Comparison of ENCODE assay signal across 12 cellular contexts in the genomic region with DNA sequence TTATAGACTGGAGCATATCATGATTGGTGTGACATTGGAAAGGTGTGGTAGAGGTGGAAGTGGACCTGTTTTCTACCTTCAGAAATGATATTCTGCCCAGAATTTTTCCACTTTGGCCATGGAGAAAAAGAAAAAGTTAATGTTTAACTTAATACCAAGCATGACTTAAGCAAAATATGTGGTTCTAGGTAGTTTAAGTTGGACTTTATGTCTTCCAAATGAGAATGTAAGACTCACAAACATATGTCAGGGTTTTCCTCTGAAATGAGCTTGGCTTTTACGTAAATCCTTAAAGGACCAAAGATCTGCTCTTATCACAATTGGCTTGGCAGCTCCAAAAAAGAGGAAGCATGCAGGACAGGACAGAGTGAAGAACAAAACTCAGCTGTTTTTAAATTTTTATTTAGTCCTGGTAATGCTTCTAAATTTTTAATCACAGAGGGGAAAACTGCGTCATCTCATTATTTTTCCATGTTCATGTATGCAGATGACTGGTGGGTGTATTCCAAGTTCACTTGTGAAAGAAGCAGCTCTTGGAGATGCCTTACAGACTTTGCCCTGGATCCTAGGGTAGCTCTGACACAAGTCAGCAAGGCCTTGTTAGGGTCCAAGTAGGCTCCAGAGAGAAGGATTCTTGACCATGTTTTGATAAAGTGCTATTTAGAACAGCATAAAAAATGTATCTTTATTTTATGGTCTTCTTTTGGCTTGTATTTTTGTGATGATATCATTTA.
DNase-seq lines count a peak whose midpoint lies in the region; TF ChIP-seq lines count a peak whose summit lies in the region.
"Had no signal": no experiment of that assay in that cellular context is flagged by ENCODE, and none has a peak within 500 bp of the region (broad histone marks: within the 10 kb centered on the region; RNA-seq: fewer than 3 reads in every experiment).

No MANE protein-coding gene starts in this region.

- DNase-seq in MM.1S (no peak), esophagus muscularis mucosa (ENCODE audit: extremely low spot score) (no peak), tibial nerve (ENCODE audit: low spot score in 2 of 2) (no peak), HFFc6 (no peak), activated gamma-delta T cell (lab: John Stamatoyannopoulos, UW) (no peak)
- no peak for DNase-seq in NK-92 treated with Interleukin-12 subunit alpha and Interleukin-12 subunit beta, amount 100 ng/mL, for 24 hours (lab: John Stamatoyannopoulos, UW)
- DNase-seq: central memory CD4-positive, alpha-beta T cell; NCI-H1694; stimulated activated CD4-positive, alpha-beta T cell treated with anti-CD3 and anti-CD28 coated beads, Interleukin-4, amount 100 ng/mL, for 4 hours had no signal

- H2AFZ ChIP-seq in MM.1S (ENCODE audit: low read length): peak overlapping the region; percentile 90

- no peaks in the 10 kb centered on the region for H3K9me3 Mint-ChIP-seq in HFFc6
- H3K9me3 Mint-ChIP-seq: activated T-helper 2 cell treated with anti-CD3 and anti-CD28 coated beads, Interferon-gamma antibody, Interleukin-2, Interleukin-4, amounts not matched to agents 10 μg/mL and 5 μg/mL and 100 μg/mL, durations not matched to agents 14 hours and 24 hours and 36 hours had no signal

- H3K27ac Mint-ChIP-seq in HFFc6: no peak overlapping the region

- no peak overlapping the region for H3K4me3 Mint-ChIP-seq in HFFc6

- H3K79me2 ChIP-seq in MM.1S (ENCODE audit: low read length): no peaks in the 10 kb centered on the region

- WGBS in esophagus muscularis mucosa: 53% methylated on average over 2 of the region's 2 CpGs
- 40 to 41% methylated on average over 2 of the region's 2 CpGs for WGBS in tibial nerve, 2 donors

- H3K36me3 ChIP-seq in MM.1S (replicated peaks; ENCODE audit: insufficient read depth, low read length) (no peaks in the 10 kb centered on the region), esophagus muscularis mucosa (no peaks in the 10 kb centered on the region), muscle layer of duodenum (ENCODE audit: control insufficient read depth in 1 of 2, insufficient read depth in 2 of 2, low read length in 2 of 2) (no peaks in the 10 kb centered on the region), tibial nerve (no peaks in the 10 kb centered on the region)

- no peak for TF ChIP-seq POLR2A in esophagus muscularis mucosa (IDR thresholded peaks at IDR 0.05; ENCODE audit: low read depth)
- no peak for TF ChIP-seq POLR2A in tibial nerve (IDR thresholded peaks at IDR 0.05)

- H3K27me3 Mint-ChIP-seq in HFFc6 (ENCODE audit: insufficient read depth): peaks cover 2% of the 10 kb centered on the region; the same call in 1 of the 2 replicates

- TF ChIP-seq EP300 in esophagus muscularis mucosa (IDR thresholded peaks at IDR 0.05) (no peak), tibial nerve (IDR thresholded peaks at IDR 0.05) (no peak)

- H3K36me3 Mint-ChIP-seq in HFFc6 (ENCODE audit: low read depth): no peaks in the 10 kb centered on the region

- peak overlapping the region; percentile 76 for H3K4me3 ChIP-seq in MM.1S (ENCODE audit: low read length)
- H3K4me3 ChIP-seq in esophagus muscularis mucosa: peak overlapping the region; percentile 23 to 43 (median 40)
- H3K4me3 ChIP-seq in muscle layer of duodenum (ENCODE audit: low read depth in 1 of 2, low read length in 2 of 2): peak overlapping the region; percentile 47 to 78
- H3K4me3 ChIP-seq in tibial nerve: peak overlapping the region; percentile 22 to 48 (median 32)
- H3K4me3 ChIP-seq: GM12878 had no signal

- no peaks in the 10 kb centered on the region for H4K20me1 ChIP-seq in MM.1S (ENCODE audit: insufficient read depth, low read length)

- TF ChIP-seq CTCF in MM.1S (IDR thresholded peaks at IDR 0.05; ENCODE audit: low read length) (no peak), esophagus muscularis mucosa (IDR thresholded peaks at IDR 0.05) (no peak), tibial nerve (IDR thresholded peaks at IDR 0.05) (no peak), HFFc6 (IDR thresholded peaks at IDR 0.05) (no peak)

- H3K9me2 ChIP-seq in MM.1S (replicated peaks; ENCODE audit: insufficient read depth, low read length): no peaks in the 10 kb centered on the region

- 0 out of 2 replicates have a peak, but pooled peaks cover 5% of the 10 kb centered on the region for H3K4me1 Mint-ChIP-seq in HFFc6 (ENCODE audit: low read depth)

- no peaks in the 10 kb centered on the region for H3K27me3 ChIP-seq in MM.1S (replicated peaks; ENCODE audit: insufficient read depth, low read length)
- no peaks in the 10 kb centered on the region for H3K27me3 ChIP-seq in esophagus muscularis mucosa
- no peaks in the 10 kb centered on the region for H3K27me3 ChIP-seq in muscle layer of duodenum (ENCODE audit: low read depth, low read length)
- H3K27me3 ChIP-seq in tibial nerve: no peaks in the 10 kb centered on the region

- peak overlapping the region; percentile 70 for H3K4me2 ChIP-seq in MM.1S (ENCODE audit: low read depth, low read length)

- H3K27ac ChIP-seq in MM.1S (ENCODE audit: low read length) (peak overlapping the region; percentile 79), esophagus muscularis mucosa (replicated peaks in 1 of 4) (peak overlapping the region; percentile 22 to 63 (median 46)), muscle layer of duodenum (ENCODE audit: low read length) (peak overlapping the region; percentile 71), tibial nerve (peak overlapping the region in 3 of 4 donors; percentile 74 to 88 (median 83))

- H3K9me3 ChIP-seq in MM.1S (replicated peaks; ENCODE audit: insufficient read depth, low read length) (no peaks in the 10 kb centered on the region), esophagus muscularis mucosa (no peaks in the 10 kb centered on the region), muscle layer of duodenum (ENCODE audit: control insufficient read depth in 1 of 2, low read length in 2 of 2) (no peaks in the 10 kb centered on the region), tibial nerve (no peaks in the 10 kb centered on the region)

- H3F3A ChIP-seq in MM.1S (ENCODE audit: insufficient read depth, low read length): no peaks in the 10 kb centered on the region; the same call in 1 of the 2 replicates

- no peaks in the 10 kb centered on the region for H3K4me1 ChIP-seq in MM.1S (ENCODE audit: low read length)
- H3K4me1 ChIP-seq in esophagus muscularis mucosa: peaks cover 0 to 14% (median 10%) of the 10 kb centered on the region in 4 donors
- H3K4me1 ChIP-seq in muscle layer of duodenum (ENCODE audit: control insufficient read depth in 1 of 2, insufficient read depth in 2 of 2, low read length in 2 of 2): peaks cover 5 to 16% of the 10 kb centered on the region in 2 donors
- H3K4me1 ChIP-seq in tibial nerve: peaks cover 0 to 39% (median 2%) of the 10 kb centered on the region in 4 donors

- intact Hi-C loops in esophagus muscularis mucosa (cut with DNase I): no loop called here

- H3K9ac ChIP-seq in MM.1S (ENCODE audit: low read length): peak overlapping the region; percentile 74; the same call in 1 of the 2 replicates
